ENCODE assay signal across 8 cellular contexts in the genomic region with DNA sequence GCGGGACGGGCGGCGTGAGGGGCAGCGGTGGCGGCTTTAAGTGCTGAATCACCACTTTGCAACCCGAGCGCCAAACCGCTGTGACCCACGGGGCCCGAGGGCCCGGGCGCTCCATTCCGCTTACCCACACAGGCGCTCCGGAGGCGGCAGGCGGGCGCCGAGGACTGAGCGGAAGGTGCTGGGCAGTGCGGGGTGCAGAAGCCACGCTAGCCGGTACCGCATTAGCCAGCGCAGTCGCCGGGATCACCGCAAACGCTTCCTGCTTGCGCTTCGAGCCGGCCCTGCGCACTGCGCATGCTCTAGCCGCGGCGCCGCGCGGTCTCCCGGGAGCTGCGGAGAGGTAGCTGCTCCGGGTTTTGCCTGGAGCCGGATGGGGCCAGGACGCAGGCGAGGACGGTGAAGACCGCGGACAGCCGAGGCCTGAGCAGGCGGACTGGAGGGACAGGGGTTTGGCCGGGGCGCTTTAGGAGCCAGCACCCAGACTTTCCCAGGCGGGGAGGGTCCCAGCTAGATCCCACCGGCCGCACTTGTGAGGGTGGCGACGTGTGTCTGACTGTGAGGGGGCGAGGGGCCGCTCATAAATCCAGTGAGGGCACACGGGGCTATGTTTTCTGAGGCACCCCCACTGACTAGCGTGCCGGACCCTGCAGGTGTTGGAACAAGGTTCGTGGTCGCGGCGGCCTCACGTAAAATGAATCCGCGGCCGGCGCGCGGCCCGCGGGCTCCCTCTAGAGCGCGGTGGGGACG. TPM values are rescaled to one million over a fixed set of nuclear protein-coding genes. Genes with fewer than 3 reads are reported as not detected.
DNase-seq lines count a peak whose midpoint lies in the region; ATAC-seq and TF ChIP-seq lines count a peak whose summit lies in the region.

A gene (minus strand): TSS at position 296 of the 747 bp plus-strand sequence. CDS start 74 bp downstream, at position 222.

- peak; percentile 8 for DNase-seq in DMS 273 treated with DMSO at 0.1 percent for 48 hours (lab: John Stamatoyannopoulos, UW)
- peak; percentile 88 to 90 for DNase-seq in activated T-cell treated with anti-CD3 and anti-CD28 coated beads, Interleukin-2, amount 50 U/mL, for 48 hours
- peak; percentile 43 for DNase-seq in esophagus squamous epithelium (lab: John Stamatoyannopoulos, UW)
- peak; percentile 79 for DNase-seq in naive B cell

- H3K27ac ChIP-seq in HUES48 (ENCODE audit: low read depth, low read length) (peak within 1 kb of the TSS; percentile 92), esophagus squamous epithelium (peak within 1 kb of the TSS; percentile 89 to 97 (median 94))

- H3K4me3 ChIP-seq in HUES48 (ENCODE audit: low read depth, low read length) = peak within 1 kb of the TSS; percentile 82
- H3K4me3 ChIP-seq in esophagus squamous epithelium = peak within 1 kb of the TSS; percentile 74 to 91 (median 84)

- H3K4me1 ChIP-seq in HUES48 (ENCODE audit: control insufficient read depth, insufficient read depth, low read length) (peaks cover 20% of the 10 kb centered on the region), esophagus squamous epithelium (peaks cover 6 to 44% (median 18%) of the 10 kb centered on the region in 3 donors)

- H3K27ac Mint-ChIP-seq in naive B cell = peak within 1 kb of the TSS; percentile 70 to 95 (median 88)
- H3K27ac Mint-ChIP-seq in stimulated activated memory B cell treated with anti-CD40 and anti-IgM and Interleukin-4, amounts not matched to agents 10 μg/mL and 1 μg/mL and 100 μg/mL, for 72 hours = peak within 1 kb of the TSS; percentile 94

- peak; percentile 59 to 86 (median 74) for TF ChIP-seq CTCF in esophagus squamous epithelium (IDR thresholded peaks at IDR 0.05)

- no peaks in the 10 kb centered on the region for H3K27me3 Mint-ChIP-seq in naive B cell
- H3K27me3 Mint-ChIP-seq in stimulated activated memory B cell treated with anti-CD40 and anti-IgM and Interleukin-4, amounts not matched to agents 10 μg/mL and 1 μg/mL and 100 μg/mL, for 72 hours = no peaks in the 10 kb centered on the region

- H3K4me1 Mint-ChIP-seq in naive B cell = peaks cover 13 to 42% (median 26%) of the 10 kb centered on the region in 3 donors
- peaks cover 40% of the 10 kb centered on the region for H3K4me1 Mint-ChIP-seq in stimulated activated memory B cell treated with anti-CD40 and anti-IgM and Interleukin-4, amounts not matched to agents 10 μg/mL and 1 μg/mL and 100 μg/mL, for 72 hours

- H3K9me3 Mint-ChIP-seq in naive B cell = no peaks in the 10 kb centered on the region
- no peaks in the 10 kb centered on the region for H3K9me3 Mint-ChIP-seq in stimulated activated memory B cell treated with anti-CD40 and anti-IgM and Interleukin-4, amounts not matched to agents 10 μg/mL and 1 μg/mL and 100 μg/mL, for 72 hours

- ATAC-seq in GM21367 (IDR thresholded peaks at IDR 0.05; ENCODE audit: unreplicated experiment) (peak; percentile 49), naive B cell (ENCODE audit: low read depth in 2 of 2) (peak; percentile 81)
- peak; percentile 89 for ATAC-seq in stimulated activated memory B cell treated with anti-CD40 and anti-IgM and Interleukin-4, amounts not matched to agents 10 μg/mL and 1 μg/mL and 100 μg/mL, for 72 hours

- no peaks in the 10 kb centered on the region for H3K36me3 Mint-ChIP-seq in naive B cell
- peaks cover 4% of the 10 kb centered on the region for H3K36me3 Mint-ChIP-seq in stimulated activated memory B cell treated with anti-CD40 and anti-IgM and Interleukin-4, amounts not matched to agents 10 μg/mL and 1 μg/mL and 100 μg/mL, for 72 hours

- peak within 1 kb of the TSS; percentile 93 for H3K9ac ChIP-seq in HUES48 (ENCODE audit: low read depth, low read length)

- H3K9me3 ChIP-seq in HUES48 (ENCODE audit: control insufficient read depth, insufficient read depth, low read length) (no peaks in the 10 kb centered on the region), esophagus squamous epithelium (no peaks in the 10 kb centered on the region)

- 0 to 17% methylated on average over 1 of the region's 80 CpGs for WGBS in esophagus squamous epithelium, 2 donors

- H3K36me3 ChIP-seq in HUES48 (ENCODE audit: control insufficient read depth, insufficient read depth, low read length) (peaks cover 7% of the 10 kb centered on the region), esophagus squamous epithelium (no peaks in the 10 kb centered on the region)

- peak in 3 of 4 donors; percentile 13 to 64 (median 21) for TF ChIP-seq POLR2A in esophagus squamous epithelium (IDR thresholded peaks at IDR 0.05)

- H3K27me3 ChIP-seq in HUES48 (ENCODE audit: control insufficient read depth, insufficient read depth, low read length) (peaks cover 7% of the 10 kb centered on the region; the same call in 1 of the 2 replicates), esophagus squamous epithelium (no peaks in the 10 kb centered on the region)

- intact Hi-C loops in esophagus squamous epithelium (cut with DNase I) = no loop called here

- peak within 1 kb of the TSS; percentile 77 to 97 (median 94) for H3K4me3 Mint-ChIP-seq in naive B cell
- H3K4me3 Mint-ChIP-seq in stimulated activated memory B cell treated with anti-CD40 and anti-IgM and Interleukin-4, amounts not matched to agents 10 μg/mL and 1 μg/mL and 100 μg/mL, for 72 hours = peak within 1 kb of the TSS; percentile 91

TF ChIP-seq in PFSK-1, 5 proteins besides CTCF, POLR2A, EP300 and RAD21:
- TF ChIP-seq, protein P1, sequence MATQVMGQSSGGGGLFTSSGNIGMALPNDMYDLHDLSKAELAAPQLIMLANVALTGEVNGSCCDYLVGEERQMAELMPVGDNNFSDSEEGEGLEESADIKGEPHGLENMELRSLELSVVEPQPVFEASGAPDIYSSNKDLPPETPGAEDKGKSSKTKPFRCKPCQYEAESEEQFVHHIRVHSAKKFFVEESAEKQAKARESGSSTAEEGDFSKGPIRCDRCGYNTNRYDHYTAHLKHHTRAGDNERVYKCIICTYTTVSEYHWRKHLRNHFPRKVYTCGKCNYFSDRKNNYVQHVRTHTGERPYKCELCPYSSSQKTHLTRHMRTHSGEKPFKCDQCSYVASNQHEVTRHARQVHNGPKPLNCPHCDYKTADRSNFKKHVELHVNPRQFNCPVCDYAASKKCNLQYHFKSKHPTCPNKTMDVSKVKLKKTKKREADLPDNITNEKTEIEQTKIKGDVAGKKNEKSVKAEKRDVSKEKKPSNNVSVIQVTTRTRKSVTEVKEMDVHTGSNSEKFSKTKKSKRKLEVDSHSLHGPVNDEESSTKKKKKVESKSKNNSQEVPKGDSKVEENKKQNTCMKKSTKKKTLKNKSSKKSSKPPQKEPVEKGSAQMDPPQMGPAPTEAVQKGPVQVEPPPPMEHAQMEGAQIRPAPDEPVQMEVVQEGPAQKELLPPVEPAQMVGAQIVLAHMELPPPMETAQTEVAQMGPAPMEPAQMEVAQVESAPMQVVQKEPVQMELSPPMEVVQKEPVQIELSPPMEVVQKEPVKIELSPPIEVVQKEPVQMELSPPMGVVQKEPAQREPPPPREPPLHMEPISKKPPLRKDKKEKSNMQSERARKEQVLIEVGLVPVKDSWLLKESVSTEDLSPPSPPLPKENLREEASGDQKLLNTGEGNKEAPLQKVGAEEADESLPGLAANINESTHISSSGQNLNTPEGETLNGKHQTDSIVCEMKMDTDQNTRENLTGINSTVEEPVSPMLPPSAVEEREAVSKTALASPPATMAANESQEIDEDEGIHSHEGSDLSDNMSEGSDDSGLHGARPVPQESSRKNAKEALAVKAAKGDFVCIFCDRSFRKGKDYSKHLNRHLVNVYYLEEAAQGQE (IDR thresholded peaks at IDR 0.05; ENCODE audit: insufficient read depth in 1 of 2, low read depth in 2 of 2, low read length in 2 of 2) = no peak; a peak in 1 of 4 replicates
- TF ChIP-seq POLR2AphosphoS5 (IDR thresholded peaks at IDR 0.05; ENCODE audit: low read depth, low read length) (peak; percentile 89), SIN3A (IDR thresholded peaks at IDR 0.05; ENCODE audit: borderline replicate concordance, insufficient read depth, low read length) (peak; percentile 58; the same call in 1 of the 2 replicates), TAF1 (IDR thresholded peaks at IDR 0.05; ENCODE audit: borderline replicate concordance, insufficient read depth, low read length) (peak; percentile 71; the same call in 1 of the 2 replicates), FOXP2 (optimal IDR thresholded peaks at IDR 0.05; ENCODE audit: borderline replicate concordance, extremely low read depth, extremely low read length, insufficient read depth) (peak; percentile 28)
TF ChIP-seq in PFSK-1: peak in this region for 4.

RNA-seq across cellular contexts. Expression of the gene that starts here (rescaled TPM):
- 12.9 TPM for polyA plus RNA-seq in PFSK-1 (2012; ENCODE audit: insufficient read length, low read depth)
- total RNA-seq in esophagus squamous epithelium = 10 to 100 TPM; 26.7 to 36.8 (median 29.5) TPM
- polyA plus RNA-seq in naive B cell (ENCODE audit: low read depth in 6 of 6) = 10 to 100 TPM in 3 of 6 donors, 1 to 10 TPM in 3; 2.1 to 11.7 (median 10.1) TPM

Comparison
In these comparisons a context has a peak if more than half of its experiments do, and no peak if none do; other contexts are left out.
1. Peak in every context shown above with its lines: DNase-seq, ATAC-seq, H3K4me3 ChIP-seq and H3K27ac ChIP-seq.
2. DNase-seq: peak in every context shown above with its lines; median percentile 89 in activated T-cell treated with anti-CD3 and anti-CD28 coated beads, Interleukin-2, amount 50 U/mL, for 48 hours; 79 in naive B cell; 43 in esophagus squamous epithelium; 8 in DMS 273 treated with DMSO at 0.1 percent for 48 hours.